10 cellular contexts compared by ENCODE assay signal in the genomic region with DNA sequence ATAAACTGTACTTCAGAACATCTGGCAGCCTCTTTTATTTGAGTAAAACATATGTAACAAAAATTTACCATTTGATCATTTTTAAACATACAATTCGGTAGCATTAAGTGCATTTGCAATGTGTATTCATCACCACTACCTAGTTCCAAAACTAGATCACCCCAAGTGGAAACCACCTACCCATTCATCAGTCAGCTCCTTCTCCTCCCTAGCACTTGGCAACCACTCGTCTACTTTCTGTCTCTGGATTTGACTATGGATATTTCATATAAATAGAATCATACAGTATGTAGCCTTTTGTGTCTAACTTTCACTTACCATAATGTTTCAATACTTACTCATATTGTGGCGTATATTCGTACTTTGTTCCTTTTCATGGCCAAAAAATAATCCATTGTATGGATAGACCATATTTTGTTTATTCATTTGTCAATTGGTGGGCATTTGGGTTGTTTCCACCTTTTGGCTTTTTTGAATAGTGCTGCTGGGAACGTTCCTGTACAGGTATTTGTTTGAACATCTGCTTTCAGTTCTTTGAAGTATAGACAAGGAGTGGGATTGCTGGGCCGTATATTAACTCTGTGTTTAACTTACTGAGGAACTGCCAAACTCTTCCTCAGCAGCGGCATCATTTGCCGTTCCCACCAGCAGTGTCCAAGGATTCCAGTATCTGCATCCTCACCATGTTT. TPM values are rescaled to one million over a fixed set of nuclear protein-coding genes. Genes with fewer than 3 reads are reported as not detected.
A peak's percentile ranks its signal among the peaks of the same experiment; 100 is the strongest.
DNase-seq lines count a peak whose midpoint lies in the region; ATAC-seq and TF ChIP-seq lines count a peak whose summit lies in the region.
"Had no signal": no experiment of that assay in that cellular context is flagged by ENCODE, and none has a peak within 500 bp of the region (broad histone marks: within the 10 kb centered on the region; RNA-seq: fewer than 3 reads in every experiment).

No MANE protein-coding gene starts in this region.

- peak; percentile 32 for DNase-seq in GM13976 (ENCODE audit: low spot score)
- DNase-seq in activated T-helper 1 cell treated with anti-CD3 and anti-CD28 coated beads, Interleukin-12 subunit alpha, Interleukin-12 subunit beta, Interleukin-2, Interleukin-4 antibody, amounts not matched to agents 30 ng/mL and 10 ng/mL and 1 ng/mL, durations not matched to agents 14 hours and 24 hours and 36 hours (ENCODE audit: low spot score): no peak
- no peak for DNase-seq in smooth muscle cell (lab: John Stamatoyannopoulos, UW; ENCODE audit: unreplicated experiment)
- no peak for DNase-seq in NCI-H510A (lab: John Stamatoyannopoulos, UW)
- DNase-seq in NCI-H524 (lab: John Stamatoyannopoulos, UW): no peak
- DNase-seq: DND-41, right cardiac atrium, SW 1271 had no signal

- H3K79me2 ChIP-seq in smooth muscle cell (ENCODE audit: low read depth): no peaks in the 10 kb centered on the region

- peak; percentile 20 for ATAC-seq in HG02678 (IDR thresholded peaks at IDR 0.05; ENCODE audit: unreplicated experiment)
- ATAC-seq in HG03095 (IDR thresholded peaks at IDR 0.05; ENCODE audit: unreplicated experiment): no peak
- ATAC-seq: right cardiac atrium had no signal

- TF ChIP-seq CTCF in GM13976 (IDR thresholded peaks at IDR 0.05; ENCODE audit: borderline replicate concordance, control extremely low read depth, extremely low read depth, insufficient read depth, missing control alignments) (no peak), smooth muscle cell (IDR thresholded peaks at IDR 0.05; ENCODE audit: borderline replicate concordance, insufficient read depth, poor library complexity, severe bottlenecking) (no peak)

- H3K36me3 Mint-ChIP-seq in activated T-helper 1 cell treated with anti-CD3 and anti-CD28 coated beads, Interleukin-12 subunit alpha, Interleukin-12 subunit beta, Interleukin-2, Interleukin-4 antibody, amounts not matched to agents 30 ng/mL and 10 ng/mL and 1 ng/mL, durations not matched to agents 14 hours and 24 hours and 36 hours (ENCODE audit: low read depth): peaks cover 32% of the 10 kb centered on the region

- no peak overlapping the region for H3K9ac ChIP-seq in smooth muscle cell (ENCODE audit: low read depth)

- in situ Hi-C loops in GM13976 (cut with MboI; ENCODE audit: low sequenced_read_pairs, unreplicated experiment): no loop called here

- no peaks in the 10 kb centered on the region for H3K9me3 ChIP-seq in smooth muscle cell (replicated peaks; ENCODE audit: low read depth)

- H3K4me3 ChIP-seq in smooth muscle cell: no peak overlapping the region

- H3K9me3 Mint-ChIP-seq in activated T-helper 1 cell treated with anti-CD3 and anti-CD28 coated beads, Interleukin-12 subunit alpha, Interleukin-12 subunit beta, Interleukin-2, Interleukin-4 antibody, amounts not matched to agents 30 ng/mL and 10 ng/mL and 1 ng/mL, durations not matched to agents 14 hours and 24 hours and 36 hours: no peaks in the 10 kb centered on the region

- no peaks in the 10 kb centered on the region for H3K27me3 Mint-ChIP-seq in activated T-helper 1 cell treated with anti-CD3 and anti-CD28 coated beads, Interleukin-12 subunit alpha, Interleukin-12 subunit beta, Interleukin-2, Interleukin-4 antibody, amounts not matched to agents 30 ng/mL and 10 ng/mL and 1 ng/mL, durations not matched to agents 14 hours and 24 hours and 36 hours (ENCODE audit: insufficient read depth)

- no peak overlapping the region for H3K4me2 ChIP-seq in smooth muscle cell

- peaks cover 10% of the 10 kb centered on the region for H3K4me1 ChIP-seq in smooth muscle cell (ENCODE audit: low read depth)

- H3F3A ChIP-seq in smooth muscle cell (ENCODE audit: low read depth): peaks cover 23% of the 10 kb centered on the region

- H3K27ac Mint-ChIP-seq in activated T-helper 1 cell treated with anti-CD3 and anti-CD28 coated beads, Interleukin-12 subunit alpha, Interleukin-12 subunit beta, Interleukin-2, Interleukin-4 antibody, amounts not matched to agents 30 ng/mL and 10 ng/mL and 1 ng/mL, durations not matched to agents 14 hours and 24 hours and 36 hours: peak overlapping the region; percentile 77

- H4K20me1 ChIP-seq in smooth muscle cell (ENCODE audit: low read depth): peaks cover 37% of the 10 kb centered on the region

- 84% methylated on average over 8 of the region's 8 CpGs for WGBS in smooth muscle cell (ENCODE audit: low lambda C conversion rate)

- H3K36me3 ChIP-seq in smooth muscle cell (ENCODE audit: low read depth): no peaks in the 10 kb centered on the region

- intact Hi-C loops in activated T-helper 1 cell treated with anti-CD3 and anti-CD28 coated beads, Interleukin-12 subunit alpha, Interleukin-12 subunit beta, Interleukin-2, Interleukin-4 antibody, amounts not matched to agents 30 ng/mL and 10 ng/mL and 1 ng/mL, durations not matched to agents 14 hours and 24 hours and 36 hours (cut with micrococcal nuclease): loop anchor here (1.0 kb wide), 1 partner anchor 34 kb away; no protein-coding TSS in a partner anchor

- peak overlapping the region; percentile 8 for H3K27ac ChIP-seq in smooth muscle cell (ENCODE audit: low read depth)

- no peak overlapping the region for H2AFZ ChIP-seq in smooth muscle cell (ENCODE audit: low read depth)

- H3K4me1 Mint-ChIP-seq in activated T-helper 1 cell treated with anti-CD3 and anti-CD28 coated beads, Interleukin-12 subunit alpha, Interleukin-12 subunit beta, Interleukin-2, Interleukin-4 antibody, amounts not matched to agents 30 ng/mL and 10 ng/mL and 1 ng/mL, durations not matched to agents 14 hours and 24 hours and 36 hours (ENCODE audit: low read depth): peaks cover 52% of the 10 kb centered on the region

- H3K27me3 ChIP-seq in smooth muscle cell (ENCODE audit: low read depth): no peaks in the 10 kb centered on the region

- H3K4me3 Mint-ChIP-seq in activated T-helper 1 cell treated with anti-CD3 and anti-CD28 coated beads, Interleukin-12 subunit alpha, Interleukin-12 subunit beta, Interleukin-2, Interleukin-4 antibody, amounts not matched to agents 30 ng/mL and 10 ng/mL and 1 ng/mL, durations not matched to agents 14 hours and 24 hours and 36 hours: peak overlapping the region; percentile 37

RNA-seq across cellular contexts. Expression of a gene that starts 27.2 kb away (rescaled TPM):
- 27.3 and 27.7 TPM in 2 replicates for total RNA-seq in activated T-helper 1 cell treated with anti-CD3 and anti-CD28 coated beads, Interleukin-12 subunit alpha, Interleukin-12 subunit beta, Interleukin-2, Interleukin-4 antibody, amounts not matched to agents 30 ng/mL and 10 ng/mL and 1 ng/mL, durations not matched to agents 14 hours and 24 hours and 36 hours
- total RNA-seq in smooth muscle cell: 1.5 and 1.8 TPM in 2 replicates
- polyA plus RNA-seq in smooth muscle cell: 1.6 and 3.8 TPM in 2 replicates

Comparison
In these comparisons a context has a peak if more than half of its experiments do, and no peak if none do; other contexts are left out.
1. RNA of a gene that starts 27.2 kb away (total RNA-seq): 27.3 to 27.7 TPM in activated T-helper 1 cell treated with anti-CD3 and anti-CD28 coated beads, Interleukin-12 subunit alpha, Interleukin-12 subunit beta, Interleukin-2, Interleukin-4 antibody, amounts not matched to agents 30 ng/mL and 10 ng/mL and 1 ng/mL, durations not matched to agents 14 hours and 24 hours and 36 hours; 1.5 to 1.8 TPM in smooth muscle cell; every median in the first group is over 10 times any median in the second.